17 cellular contexts compared by ENCODE assay signal in genomic region chr19:46724468-46724867, GRCh38.
"Had no signal": no experiment of that assay in that cellular context is flagged by ENCODE, and none has a peak within 500 bp of the region (broad histone marks: within the 10 kb centered on the region; RNA-seq: fewer than 3 reads in every experiment).

No MANE protein-coding gene starts in this region.

- DNase-seq: activated CD4-positive, alpha-beta memory T cell treated with anti-CD3 and anti-CD28 coated beads for 36 hours; activated CD8-positive, alpha-beta memory T cell treated with anti-CD3 and anti-CD28 coated beads, Interleukin-2, amount 10 ng/mL, durations not matched to agents 7 days and 5 days; activated effector memory CD4-positive, alpha-beta T cell treated with Interleukin-2 at 50 U/mL for 16 hours; activated T-cell treated with anti-CD3 and anti-CD28 coated beads, Interleukin-2, amount 50 U/mL, for 1 hour; effector memory CD4-positive, alpha-beta T cell; gastrocnemius medialis; mesendoderm; nephron progenitor cell; sigmoid colon; spleen; stomach; T-helper 17 cell; WERI-Rb-1 had no signal

- H3K27ac Mint-ChIP-seq: activated CD4-positive, alpha-beta memory T cell treated with anti-CD3 and anti-CD28 coated beads for 36 hours; activated CD8-positive, alpha-beta memory T cell treated with anti-CD3 and anti-CD28 coated beads, Interleukin-2, amount 10 ng/mL, durations not matched to agents 7 days and 5 days; activated naive CD8-positive, alpha-beta T cell; nephron progenitor cell; T-helper 17 cell had no signal

- H3K27me3 Mint-ChIP-seq: activated CD4-positive, alpha-beta memory T cell treated with anti-CD3 and anti-CD28 coated beads for 36 hours; activated CD8-positive, alpha-beta memory T cell treated with anti-CD3 and anti-CD28 coated beads, Interleukin-2, amount 10 ng/mL, durations not matched to agents 7 days and 5 days; activated naive CD8-positive, alpha-beta T cell; central memory CD8-positive, alpha-beta T cell; T-helper 17 cell had no signal

- ATAC-seq: activated CD8-positive, alpha-beta memory T cell treated with anti-CD3 and anti-CD28 coated beads, Interleukin-2, amount 10 ng/mL, durations not matched to agents 7 days and 5 days; gastrocnemius medialis; T-helper 17 cell had no signal

- H3K4me3 Mint-ChIP-seq: activated CD4-positive, alpha-beta memory T cell treated with anti-CD3 and anti-CD28 coated beads for 36 hours; activated CD8-positive, alpha-beta memory T cell treated with anti-CD3 and anti-CD28 coated beads, Interleukin-2, amount 10 ng/mL, durations not matched to agents 7 days and 5 days; activated naive CD8-positive, alpha-beta T cell; brain; central memory CD8-positive, alpha-beta T cell; nephron progenitor cell; T-helper 17 cell had no signal

- H3K27ac ChIP-seq: gastrocnemius medialis, sigmoid colon, stomach, thoracic aorta, WERI-Rb-1 had no signal

- H3K9me3 Mint-ChIP-seq: activated CD4-positive, alpha-beta memory T cell treated with anti-CD3 and anti-CD28 coated beads for 36 hours; brain; central memory CD8-positive, alpha-beta T cell; nephron progenitor cell had no signal

- H3K36me3 Mint-ChIP-seq: activated naive CD8-positive, alpha-beta T cell had no signal

- H3K9me3 ChIP-seq: gastrocnemius medialis, sigmoid colon, spleen, stomach, thoracic aorta had no signal

- H3K4me3 ChIP-seq: gastrocnemius medialis, sigmoid colon, spleen, stomach, thoracic aorta had no signal

- H3K27me3 ChIP-seq: gastrocnemius medialis, sigmoid colon, spleen, stomach had no signal
